Comparison of ENCODE assay signal across 2 cellular contexts in genomic region chr18:34640273-34640672, GRCh38.
TF ChIP-seq lines count a peak whose summit lies in the region.

No MANE protein-coding gene starts in this region.

TF ChIP-seq in HepG2, 621 proteins besides CTCF, POLR2A, EP300 and RAD21:
- TF ChIP-seq MAFK (conservative IDR thresholded peaks at IDR 0.05 in 1 of 2, IDR thresholded peaks at IDR 0.05 in 1 of 2; ENCODE audit: low read length in 2 of 2) (peak; percentile 96 to 98), MAFF (IDR thresholded peaks at IDR 0.05; ENCODE audit: low read depth, low read length) (peak; percentile 98), ZNF781 (CRISPR knock-in tag; IDR thresholded peaks at IDR 0.05; ENCODE audit: borderline replicate concordance, not compliant biosample characterization) (no peak), GABPA (IDR thresholded peaks at IDR 0.05; ENCODE audit: low read depth, low read length) (no peak), GABPA (CRISPR knock-in tag; IDR thresholded peaks at IDR 0.05; ENCODE audit: low read depth) (no peak)

TF ChIP-seq in H1, 55 proteins besides CTCF, POLR2A, EP300 and RAD21:
- TF ChIP-seq JUND (IDR thresholded peaks at IDR 0.05; ENCODE audit: low read length) (no peak), MAFK (IDR thresholded peaks at IDR 0.05; ENCODE audit: low read depth, low read length) (peak; percentile 96)
